In the genomic region with DNA sequence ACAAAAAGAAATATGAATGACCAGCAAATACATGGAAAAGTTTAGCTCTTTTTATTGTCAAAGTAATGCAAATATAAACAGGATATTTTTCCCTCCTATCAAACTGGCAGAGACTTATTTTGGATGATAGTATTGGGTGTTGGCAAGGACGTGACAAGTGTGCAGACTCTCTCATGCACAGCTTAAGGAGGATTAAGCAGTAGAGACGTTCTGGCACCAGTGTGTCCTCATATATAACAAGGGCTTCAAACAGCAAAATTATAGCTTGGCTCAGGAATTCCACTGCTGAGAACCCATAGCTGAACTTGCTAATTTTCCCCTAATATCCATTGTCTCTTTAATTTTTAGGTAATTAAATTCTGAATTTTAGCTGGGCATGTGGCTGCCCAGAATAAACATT, we compare ENCODE assay signal across 14 cellular contexts.
"Had no signal": no experiment of that assay in that cellular context is flagged by ENCODE, and none has a peak within 500 bp of the region (broad histone marks: within the 10 kb centered on the region; RNA-seq: fewer than 3 reads in every experiment).

No MANE protein-coding gene starts in this region.

- H3K4me3 ChIP-seq: heart right ventricle, skin epidermis, stomach had no signal

- ATAC-seq: esophagus mucosa; heart right ventricle; naive thymus-derived CD4-positive, alpha-beta T cell; sciatic nerve had no signal

- H3K36me3 ChIP-seq: heart right ventricle, stomach had no signal

- H3K9me3 ChIP-seq: heart right ventricle, stomach had no signal

- H3K27ac ChIP-seq: heart right ventricle, skin epidermis, stomach had no signal

- DNase-seq: effector memory CD4-positive, alpha-beta T cell; heart right ventricle; hypothalamus; kidney glomerular epithelial cell; mammary epithelial cell; naive thymus-derived CD4-positive, alpha-beta T cell; posterior cingulate gyrus; stimulated activated CD4-positive, alpha-beta T cell treated with anti-CD3 and anti-CD28 coated beads, Interleukin-12 subunit alpha, Interleukin-12 subunit beta, amount 100 ng/mL, for 4 hours; stimulated activated naive CD4-positive, alpha-beta T cell; stomach; substantia nigra had no signal
